ENCODE assay signal across 8 cellular contexts in genomic region chr12:34372003-34372402, GRCh38.
"Had no signal": no experiment of that assay in that cellular context is flagged by ENCODE, and none has a peak within 500 bp of the region (broad histone marks: within the 10 kb centered on the region; RNA-seq: fewer than 3 reads in every experiment).

No MANE protein-coding gene starts in this region.

- FAIRE-seq: G401.6, GM12878, GM12891, GM12892, GM18507, GM19239 had no signal

- ATAC-seq: GM12878 had no signal

- DNase-seq: GDM1, GF-D8 had no signal

- H3K4me3 ChIP-seq: GM12878 had no signal
